25 cellular contexts compared by ENCODE assay signal in genomic region chr14:92103363-92103762, GRCh38. TPM values are rescaled to one million over a fixed set of nuclear protein-coding genes. Genes with fewer than 3 reads are reported as not detected.
DNase-seq lines count a peak whose midpoint lies in the region; ATAC-seq, FAIRE-seq and TF ChIP-seq lines count a peak whose summit lies in the region.
"Had no signal": no experiment of that assay in that cellular context is flagged by ENCODE, and none has a peak within 500 bp of the region (broad histone marks: within the 10 kb centered on the region; RNA-seq: fewer than 3 reads in every experiment).

No MANE protein-coding gene starts in this region.

- H4K20me1 ChIP-seq in HepG2 (ENCODE audit: insufficient read depth, low read length), result 0 out of 2 replicates have a peak, but pooled peaks cover 5% of the 10 kb centered on the region
- H4K20me1 ChIP-seq in mammary epithelial cell (ENCODE audit: insufficient read depth, low read length), result no peaks in the 10 kb centered on the region

- POLR2A ChIA-PET in HepG2 (lab: Yijun Ruan, JAX), result interaction anchor here (1.6 kb wide), 1 partner anchor 18 kb away, joined by 6 read pairs; the partner anchor contains the start of genes CPSF2 and NDUFB1

- 90% methylated on average over 5 of the region's 5 CpGs for WGBS in HepG2 (ENCODE audit: low lambda C conversion rate)
- WGBS in right lobe of liver (ENCODE audit: insufficient coverage, low coverage, low lambda C conversion rate, missing lambda C conversion rate), result 80% methylated on average over 5 of the region's 5 CpGs
- 88% methylated on average over 5 of the region's 5 CpGs for WGBS in mammary epithelial cell (ENCODE audit: low coverage, missing lambda C conversion rate)

- FAIRE-seq in HepG2 (lab: Jason Lieb, UNC), result no peak
- FAIRE-seq: K562 had no signal

- H3K4me3 ChIP-seq in HepG2 (replicated peaks in 1 of 3; ENCODE audit: insufficient read depth in 1 of 3, low read depth in 2 of 3, low read length in 3 of 3) (no peak overlapping the region), right lobe of liver (no peak overlapping the region), mammary epithelial cell (replicated peaks in 1 of 3; ENCODE audit: insufficient read depth in 1 of 3, low read depth in 2 of 3, low read length in 3 of 3) (no peak overlapping the region)
- H3K4me3 ChIP-seq: heart left ventricle, K562, SJCRH30, testis, uterus had no signal

- in situ Hi-C loops in HepG2 (cut with HindIII; ENCODE audit: extremely low pct_ligation_motif_present, low pct_unique_long_range_greater_than_20kb) (no loop called here), mammary epithelial cell (cut with MboI; ENCODE audit: low sequenced_read_pairs in 2 of 2) (loop anchor here in 1 of 2 donors (25.0 kb wide), 1 partner anchor 684 kb away; the partner anchor contains the start of gene GOLGA5)

- TF ChIP-seq POLR2A in HepG2 (IDR thresholded peaks at IDR 0.05; ENCODE audit: insufficient read depth in 1 of 2, low read depth in 2 of 2, low read length in 2 of 2), result no peak
- no peak for TF ChIP-seq POLR2A in right lobe of liver (IDR thresholded peaks at IDR 0.05)

- H3K4me1 ChIP-seq in HepG2 (ENCODE audit: insufficient read depth, low read length) (peaks cover 44% of the 10 kb centered on the region), right lobe of liver (peaks cover 0 to 18% (median 2%) of the 10 kb centered on the region in 4 donors), mammary epithelial cell (ENCODE audit: insufficient read depth, low read length) (peaks cover 5% of the 10 kb centered on the region)
- H3K4me1 ChIP-seq: SJCRH30 had no signal

- dilution Hi-C loops in mammary epithelial cell (cut with HindIII; ENCODE audit: low sequenced_read_pairs), result no loop called here

- TF ChIP-seq CTCF in HepG2 (CRISPR knock-in tag; IDR thresholded peaks at IDR 0.05) (no peak), right lobe of liver (IDR thresholded peaks at IDR 0.05) (no peak), mammary epithelial cell (conservative IDR thresholded peaks at IDR 0.05 in 1 of 2, IDR thresholded peaks at IDR 0.05 in 1 of 2; ENCODE audit: extremely low read depth in 1 of 2, insufficient read depth in 1 of 2, low read depth in 1 of 2, low read length in 2 of 2) (no peak)

- TF ChIP-seq RAD21 in HepG2 (CRISPR knock-in tag; IDR thresholded peaks at IDR 0.05), result no peak

- CTCF ChIA-PET in HepG2 (lab: Yijun Ruan, JAX; ENCODE audit: low intra/inter-chr PET ratio, low total read pairs), result no interaction called here
- CTCF ChIA-PET in mammary epithelial cell (lab: Charles Lee; ENCODE audit: low non-redundant PET), result no interaction called here

- ATAC-seq in HepG2 (no peak), right lobe of liver (no peak), Right ventricle myocardium inferior (no peak), left lobe of liver (no peak)
- ATAC-seq: effector memory CD8-positive, alpha-beta T cell; heart left ventricle; K562; stimulated activated naive CD8-positive, alpha-beta T cell treated with anti-CD3 and anti-CD28 coated beads, Interleukin-15, Interleukin-2, amounts not matched to agents 100 U/mL and 50 U/mL, for 24 hours had no signal

- H3K36me3 ChIP-seq in HepG2 (replicated peaks in 1 of 2; ENCODE audit: control insufficient read depth in 1 of 2, insufficient read depth in 2 of 2, low read length in 2 of 2) (no peaks in the 10 kb centered on the region), right lobe of liver (no peaks in the 10 kb centered on the region), mammary epithelial cell (ENCODE audit: insufficient read depth, low read length) (no peaks in the 10 kb centered on the region)
- H3K36me3 ChIP-seq: heart left ventricle, SJCRH30, uterus had no signal

- H3K9ac ChIP-seq in HepG2 (ENCODE audit: insufficient read depth, low read depth, low read length) (no peak overlapping the region), mammary epithelial cell (ENCODE audit: insufficient read depth, low read length) (no peak overlapping the region)

- H2AFZ ChIP-seq in HepG2 (ENCODE audit: low read length), result no peak overlapping the region
- no peak overlapping the region for H2AFZ ChIP-seq in mammary epithelial cell (ENCODE audit: low read depth, low read length)

- TF ChIP-seq EP300 in HepG2 (IDR thresholded peaks at IDR 0.05; ENCODE audit: low read depth in 2 of 2, low read length in 2 of 2) (no peak), HepG2 (CRISPR knock-in tag; IDR thresholded peaks at IDR 0.05; ENCODE audit: borderline replicate concordance) (no peak)

- intact Hi-C loops in HepG2 (cut with micrococcal nuclease; ENCODE audit: unreplicated experiment) (no loop called here), right lobe of liver (cut with DNase I) (no loop called here), mammary epithelial cell (cut with micrococcal nuclease) (no loop called here), Right ventricle myocardium inferior (cut with DNase I) (no loop called here)

- no peaks in the 10 kb centered on the region for H3K9me3 ChIP-seq in HepG2 (ENCODE audit: low read length)
- H3K9me3 ChIP-seq in right lobe of liver, result no peaks in the 10 kb centered on the region
- no peaks in the 10 kb centered on the region for H3K9me3 ChIP-seq in mammary epithelial cell (replicated peaks; ENCODE audit: insufficient read depth, low read length)
- H3K9me3 ChIP-seq: heart left ventricle, SJCRH30, testis, uterus had no signal

- peaks cover 63% of the 10 kb centered on the region for H3K79me2 ChIP-seq in HepG2 (ENCODE audit: insufficient read depth, low read length)
- peaks cover 66% of the 10 kb centered on the region for H3K79me2 ChIP-seq in mammary epithelial cell (ENCODE audit: insufficient read depth, low read length)

- H3K4me2 ChIP-seq in HepG2 (ENCODE audit: low read depth, low read length), result no peak overlapping the region
- no peak overlapping the region for H3K4me2 ChIP-seq in mammary epithelial cell (ENCODE audit: insufficient read depth, low read depth, low read length)

- BruUV-seq in HepG2 (replicated peaks; lab: Mats Ljungman, UMichigan) (no TSS peak), mammary epithelial cell (replicated peaks; lab: Mats Ljungman, UMichigan) (no TSS peak)

- DNase-seq in DMS 273 (lab: John Stamatoyannopoulos, UW; ENCODE audit: unreplicated experiment) (peak; percentile 16), DMS 273 treated with DMSO at 0.1 percent for 48 hours (lab: John Stamatoyannopoulos, UW) (no peak), HepG2 (ENCODE audit: low spot score) (no peak), right lobe of liver (no peak), mammary epithelial cell (peak; percentile 24), Right ventricle myocardium inferior (ENCODE audit: missing footprints) (no peak), left lobe of liver (ENCODE audit: low spot score) (no peak), kidney tubule cell (ENCODE audit: low spot score) (no peak)
- DNase-seq: 8988T; activated CD4-positive, alpha-beta T cell treated with anti-CD3 and anti-CD28 coated beads, Interleukin-2, amount 50 U/mL, for 48 hours; activated CD4-positive, CD25-positive, alpha-beta regulatory T cell; aorta; caudate nucleus; cortex of kidney; effector memory CD8-positive, alpha-beta T cell; GOT3; heart left ventricle; NCI-H1417 treated with DMSO at 0.1 percent for 48 hours; NCI-H2081; NCI-H524; SJCRH30; stimulated activated naive CD8-positive, alpha-beta T cell treated with anti-CD3 and anti-CD28 coated beads, Interleukin-15, Interleukin-2, amounts not matched to agents 100 U/mL and 50 U/mL, for 24 hours; testis; uterus had no signal

- H3K27ac ChIP-seq in HepG2 (ENCODE audit: extremely low read length, insufficient read depth, low read length), result no peak overlapping the region
- H3K27ac ChIP-seq in right lobe of liver, result no peak overlapping the region
- H3K27ac ChIP-seq in mammary epithelial cell (ENCODE audit: insufficient read depth, low read depth, low read length), result no peak overlapping the region
- H3K27ac ChIP-seq: heart left ventricle, SJCRH30, testis, uterus had no signal

- H3K27me3 ChIP-seq in HepG2 (ENCODE audit: control insufficient read depth in 1 of 2, insufficient read depth in 2 of 2, low read length in 2 of 2), result no peaks in the 10 kb centered on the region; a peak in 1 of 5 replicates
- no peaks in the 10 kb centered on the region for H3K27me3 ChIP-seq in right lobe of liver
- H3K27me3 ChIP-seq in mammary epithelial cell (ENCODE audit: insufficient read depth, low read length), result no peaks in the 10 kb centered on the region
- H3K27me3 ChIP-seq: heart left ventricle, SJCRH30, testis, uterus had no signal

RNA-seq across cellular contexts. Expression of gene ATXN3, which starts 3.0 kb away (rescaled TPM):
- 17.3 and 30.2 TPM in 2 replicates for total RNA-seq in HepG2 (2016; rRNA removed; fragmentation: Illumina TruSeq; extraction: Trizol)
- total RNA-seq in HepG2 (2016; cell fraction: cytosol; rRNA removed; fragmentation: Illumina TruSeq; extraction: Trizol; ENCODE audit: low read depth), result 8.2 and 12.8 TPM in 2 replicates
- 17.9 and 30.9 TPM in 2 replicates for total RNA-seq in HepG2 (2016; cell fraction: insoluble cytoplasmic fraction; rRNA removed; fragmentation: Illumina TruSeq; extraction: Trizol)
- 10.9 and 11.2 TPM in 2 replicates for total RNA-seq in HepG2 (2016; cell fraction: membrane; rRNA removed; fragmentation: Illumina TruSeq; extraction: Trizol)
- total RNA-seq in HepG2 (2016; cell fraction: nucleus; rRNA removed; fragmentation: Illumina TruSeq; extraction: Trizol), result 9.1 and 10.8 TPM in 2 replicates
- polyA plus RNA-seq in HepG2 (2011; rRNA removed), result 12.1 and 14.9 TPM in 2 replicates
- polyA plus RNA-seq in HepG2 (2011; cell fraction: cytosol; rRNA removed), result 3.8 and 8.6 TPM in 2 replicates
- 9.3 and 13.5 TPM in 2 replicates for polyA plus RNA-seq in HepG2 (2011; cell fraction: nucleus; rRNA removed)
- 23.7 and 26.2 TPM in 2 replicates for polyA plus RNA-seq in HepG2 (2012)
- polyA plus RNA-seq in HepG2 (2016; cell fraction: cytosol; fragmentation: Illumina TruSeq; extraction: Trizol; ENCODE audit: low read depth), result 5.5 and 6.3 TPM in 2 replicates
- 23.9 and 31.5 TPM in 2 replicates for polyA plus RNA-seq in HepG2 (2016; cell fraction: insoluble cytoplasmic fraction; fragmentation: Illumina TruSeq; extraction: Trizol; ENCODE audit: low read depth)
- 8.0 and 8.3 TPM in 2 replicates for polyA plus RNA-seq in HepG2 (2016; cell fraction: membrane; fragmentation: Illumina TruSeq; extraction: Trizol; ENCODE audit: low read depth)
- polyA plus RNA-seq in HepG2 (2016; cell fraction: nucleus; fragmentation: Illumina TruSeq; extraction: Trizol; ENCODE audit: insufficient read depth, low read depth), result 12.2 and 14.0 TPM in 2 replicates
- polyA minus RNA-seq in HepG2 (2011; rRNA and poly(A)+ RNA removed; ENCODE audit: low replicate concordance), result 6.6 and 8.1 TPM in 2 replicates
- polyA minus RNA-seq in HepG2 (2011; cell fraction: cytosol; rRNA and poly(A)+ RNA removed), result 6.9 and 11.4 TPM in 2 replicates
- polyA minus RNA-seq in HepG2 (2011; cell fraction: nucleus; rRNA and poly(A)+ RNA removed), result 30.8 and 48.7 TPM in 2 replicates
- total RNA-seq in right lobe of liver, result 10 to 100 TPM in 3 of 6 experiments, 1 to 10 TPM in 3; 5.5 to 15.4 (median 9.7) TPM
- total RNA-seq in mammary epithelial cell, result 10 to 100 TPM; 21.8 to 25.5 TPM
- polyA plus RNA-seq in mammary epithelial cell, result 12.7 TPM
- polyA minus RNA-seq in mammary epithelial cell, result 13.6 TPM
- total RNA-seq in Right ventricle myocardium inferior, result 16.9 TPM
- 9.3 TPM for total RNA-seq in left lobe of liver

RNA-seq across cellular contexts. Expression of gene NDUFB1, which starts 18.1 kb away (rescaled TPM):
- total RNA-seq in HepG2 (2016; rRNA removed; fragmentation: Illumina TruSeq; extraction: Trizol) (281 and 308 TPM in 2 replicates), right lobe of liver (100 to 1,000 TPM in 2 of 6 experiments, 10 to 100 TPM in 4; 74.6 to 223 (median 94.6) TPM), mammary epithelial cell (100 to 1,000 TPM in 1 of 2 donors, 10 to 100 TPM in 1; 79.9 to 110 TPM), Right ventricle myocardium inferior (635 TPM), left lobe of liver (89.8 TPM)
- 148 and 180 TPM in 2 replicates for total RNA-seq in HepG2 (2016; cell fraction: cytosol; rRNA removed; fragmentation: Illumina TruSeq; extraction: Trizol; ENCODE audit: low read depth)
- total RNA-seq in HepG2 (2016; cell fraction: insoluble cytoplasmic fraction; rRNA removed; fragmentation: Illumina TruSeq; extraction: Trizol), result 301 and 366 TPM in 2 replicates
- 205 and 231 TPM in 2 replicates for total RNA-seq in HepG2 (2016; cell fraction: membrane; rRNA removed; fragmentation: Illumina TruSeq; extraction: Trizol)
- 97.1 and 99.3 TPM in 2 replicates for total RNA-seq in HepG2 (2016; cell fraction: nucleus; rRNA removed; fragmentation: Illumina TruSeq; extraction: Trizol)
- polyA plus RNA-seq in HepG2 (2011; rRNA removed) (161 and 181 TPM in 2 replicates), mammary epithelial cell (192 TPM)
- 81.2 and 134 TPM in 2 replicates for polyA plus RNA-seq in HepG2 (2011; cell fraction: cytosol; rRNA removed)
- polyA plus RNA-seq in HepG2 (2011; cell fraction: nucleus; rRNA removed), result 34.4 and 63.6 TPM in 2 replicates
- 200 and 215 TPM in 2 replicates for polyA plus RNA-seq in HepG2 (2012)
- polyA plus RNA-seq in HepG2 (2016; cell fraction: cytosol; fragmentation: Illumina TruSeq; extraction: Trizol; ENCODE audit: low read depth), result 129 and 163 TPM in 2 replicates
- polyA plus RNA-seq in HepG2 (2016; cell fraction: insoluble cytoplasmic fraction; fragmentation: Illumina TruSeq; extraction: Trizol; ENCODE audit: low read depth), result 299 and 333 TPM in 2 replicates
- 160 and 196 TPM in 2 replicates for polyA plus RNA-seq in HepG2 (2016; cell fraction: membrane; fragmentation: Illumina TruSeq; extraction: Trizol; ENCODE audit: low read depth)
- polyA plus RNA-seq in HepG2 (2016; cell fraction: nucleus; fragmentation: Illumina TruSeq; extraction: Trizol; ENCODE audit: insufficient read depth, low read depth), result 160 and 173 TPM in 2 replicates
- 10.0 and 87.1 TPM in 2 replicates for polyA minus RNA-seq in HepG2 (2011; rRNA and poly(A)+ RNA removed; ENCODE audit: low replicate concordance)
- polyA minus RNA-seq in HepG2 (2011; cell fraction: cytosol; rRNA and poly(A)+ RNA removed), result 6.1 and 9.8 TPM in 2 replicates
- polyA minus RNA-seq in HepG2 (2011; cell fraction: nucleus; rRNA and poly(A)+ RNA removed), result 27.4 and 28.5 TPM in 2 replicates
- polyA minus RNA-seq in mammary epithelial cell, result 160 TPM

RNA-seq across cellular contexts. Expression of gene CPSF2, which starts 18.4 kb away (rescaled TPM):
- total RNA-seq in HepG2 (2016; rRNA removed; fragmentation: Illumina TruSeq; extraction: Trizol) (67.9 and 126 TPM in 2 replicates), right lobe of liver (10 to 100 TPM; 23.4 to 28.2 (median 25.9) TPM), mammary epithelial cell (10 to 100 TPM; 33.7 to 85.5 TPM), Right ventricle myocardium inferior (38.8 TPM), left lobe of liver (24.3 TPM)
- total RNA-seq in HepG2 (2016; cell fraction: cytosol; rRNA removed; fragmentation: Illumina TruSeq; extraction: Trizol; ENCODE audit: low read depth), result 5.2 and 6.2 TPM in 2 replicates
- total RNA-seq in HepG2 (2016; cell fraction: insoluble cytoplasmic fraction; rRNA removed; fragmentation: Illumina TruSeq; extraction: Trizol), result 71.1 and 122 TPM in 2 replicates
- 23.7 and 26.0 TPM in 2 replicates for total RNA-seq in HepG2 (2016; cell fraction: membrane; rRNA removed; fragmentation: Illumina TruSeq; extraction: Trizol)
- total RNA-seq in HepG2 (2016; cell fraction: nucleus; rRNA removed; fragmentation: Illumina TruSeq; extraction: Trizol), result 34.9 and 39.9 TPM in 2 replicates
- polyA plus RNA-seq in HepG2 (2011; rRNA removed) (10.7 and 14.3 TPM in 2 replicates), mammary epithelial cell (22.1 TPM)
- 4.9 and 7.7 TPM in 2 replicates for polyA plus RNA-seq in HepG2 (2011; cell fraction: cytosol; rRNA removed)
- polyA plus RNA-seq in HepG2 (2011; cell fraction: nucleus; rRNA removed), result 5.0 and 6.4 TPM in 2 replicates
- 27.2 and 30.2 TPM in 2 replicates for polyA plus RNA-seq in HepG2 (2012)
- 1.8 and 2.2 TPM in 2 replicates for polyA plus RNA-seq in HepG2 (2016; cell fraction: cytosol; fragmentation: Illumina TruSeq; extraction: Trizol; ENCODE audit: low read depth)
- 70.0 and 76.2 TPM in 2 replicates for polyA plus RNA-seq in HepG2 (2016; cell fraction: insoluble cytoplasmic fraction; fragmentation: Illumina TruSeq; extraction: Trizol; ENCODE audit: low read depth)
- polyA plus RNA-seq in HepG2 (2016; cell fraction: membrane; fragmentation: Illumina TruSeq; extraction: Trizol; ENCODE audit: low read depth), result 7.1 and 7.7 TPM in 2 replicates
- 28.6 and 32.2 TPM in 2 replicates for polyA plus RNA-seq in HepG2 (2016; cell fraction: nucleus; fragmentation: Illumina TruSeq; extraction: Trizol; ENCODE audit: insufficient read depth, low read depth)
- polyA minus RNA-seq in HepG2 (2011; rRNA and poly(A)+ RNA removed; ENCODE audit: low replicate concordance), result 24.1 and 74.5 TPM in 2 replicates
- polyA minus RNA-seq in HepG2 (2011; cell fraction: cytosol; rRNA and poly(A)+ RNA removed), result 17.9 and 23.4 TPM in 2 replicates
- polyA minus RNA-seq in HepG2 (2011; cell fraction: nucleus; rRNA and poly(A)+ RNA removed), result 18.8 and 29.1 TPM in 2 replicates
- polyA minus RNA-seq in mammary epithelial cell, result 30.5 TPM

Comparison
In these comparisons a context has a peak if more than half of its experiments do, and no peak if none do; other contexts are left out.
1. DNase-seq: peak in DMS 273 (single experiment) and mammary epithelial cell (single experiment); none in DMS 273 treated with DMSO at 0.1 percent for 48 hours (single experiment), HepG2 (single experiment), right lobe of liver (0 of 3), Right ventricle myocardium inferior (single experiment), left lobe of liver (single experiment) and kidney tubule cell (single experiment).